Comparison of ENCODE assay signal across 9 cellular contexts in genomic region chrX:107894038-107894437, GRCh38.
DNase-seq lines count a peak whose midpoint lies in the region; ATAC-seq and TF ChIP-seq lines count a peak whose summit lies in the region.
"Had no signal": no experiment of that assay in that cellular context is flagged by ENCODE, and none has a peak within 500 bp of the region (broad histone marks: within the 10 kb centered on the region; RNA-seq: fewer than 3 reads in every experiment).

No MANE protein-coding gene starts in this region.

- H3K36me3 ChIP-seq in kidney epithelial cell (ENCODE audit: control insufficient read depth, insufficient read depth, low read length) (no peaks in the 10 kb centered on the region), upper lobe of right lung (no peaks in the 10 kb centered on the region)

- DNase-seq in NCI-H82 (lab: John Stamatoyannopoulos, UW) (peak; percentile 72), astrocyte of the spinal cord (ENCODE audit: low read depth, low spot score) (peak; percentile 47), kidney epithelial cell (ENCODE audit: low read depth) (no peak), upper lobe of right lung (no peak), ureter (ENCODE audit: low spot score) (no peak)

- H3K4me1 ChIP-seq in upper lobe of right lung, result no peaks in the 10 kb centered on the region

- no peaks in the 10 kb centered on the region for H3K27me3 ChIP-seq in kidney epithelial cell (ENCODE audit: control insufficient read depth, insufficient read depth, low read length)
- H3K27me3 ChIP-seq in upper lobe of right lung, result no peaks in the 10 kb centered on the region

- H3K4me3 ChIP-seq in astrocyte of the spinal cord (ENCODE audit: low read depth, low read length) (no peak overlapping the region), kidney epithelial cell (ENCODE audit: low read depth, low read length) (no peak overlapping the region), upper lobe of right lung (no peak overlapping the region)
- H3K4me3 ChIP-seq: skin epidermis had no signal

- ATAC-seq in HG03064 (IDR thresholded peaks at IDR 0.05; ENCODE audit: low read depth, unreplicated experiment), result peak; percentile 67
- ATAC-seq in upper lobe of right lung, result peak; percentile 75

- no peaks in the 10 kb centered on the region for H3K9me3 ChIP-seq in upper lobe of right lung

- intact Hi-C loops in upper lobe of right lung (cut with DNase I), result no loop called here

- H3K27ac ChIP-seq in C4-2B (no peak overlapping the region), upper lobe of right lung (no peak overlapping the region)
- H3K27ac ChIP-seq: skin epidermis had no signal

- in situ Hi-C loops in astrocyte of the spinal cord (cut with HindIII; ENCODE audit: low sequenced_read_pairs), result no loop called here

- TF ChIP-seq CTCF in C4-2B (conservative IDR thresholded peaks at IDR 0.05) (peak; percentile 60), GM12872 (IDR thresholded peaks at IDR 0.05; ENCODE audit: insufficient read depth, low read depth, low read length) (peak; percentile 29; the same call in 2 of the 3 replicates), astrocyte of the spinal cord (IDR thresholded peaks at IDR 0.05; ENCODE audit: low read depth, low read length) (peak; percentile 38), kidney epithelial cell (IDR thresholded peaks at IDR 0.05; ENCODE audit: insufficient read depth, low read length, poor library complexity, severe bottlenecking) (peak; percentile 42), upper lobe of right lung (IDR thresholded peaks at IDR 0.05) (peak; percentile 52)

Comparison
In these comparisons a context has a peak if more than half of its experiments do, and no peak if none do; other contexts are left out.
1. DNase-seq: peak in NCI-H82 (single experiment) and astrocyte of the spinal cord (single experiment); none in kidney epithelial cell (single experiment), upper lobe of right lung (single experiment) and ureter (single experiment).
2. Peak in every context shown above with its lines, with median percentiles within 50 percentile points of each other: CTCF ChIP-seq.